ENCODE assay signal across 18 cellular contexts in genomic region chr11:111671383-111671782, GRCh38.
DNase-seq lines count a peak whose midpoint lies in the region; ATAC-seq, FAIRE-seq and TF ChIP-seq lines count a peak whose summit lies in the region.
"Had no signal": no experiment of that assay in that cellular context is flagged by ENCODE, and none has a peak within 500 bp of the region (broad histone marks: within the 10 kb centered on the region; RNA-seq: fewer than 3 reads in every experiment).

No MANE protein-coding gene starts in this region.

- no peak overlapping the region for H2AFZ ChIP-seq in keratinocyte (ENCODE audit: control insufficient read depth, low read length)

- H4K20me1 ChIP-seq in keratinocyte (ENCODE audit: control insufficient read depth, extremely low read depth, insufficient read depth, low read length): no peaks in the 10 kb centered on the region

- no peaks in the 10 kb centered on the region for H3K9me3 ChIP-seq in keratinocyte (ENCODE audit: control insufficient read depth, low read depth, low read length)
- H3K9me3 ChIP-seq in psoas muscle: no peaks in the 10 kb centered on the region
- H3K9me3 ChIP-seq: A549, Caco-2 had no signal

- H3K36me3 ChIP-seq in keratinocyte (ENCODE audit: control insufficient read depth in 2 of 2, extremely low read depth in 1 of 2, insufficient read depth in 2 of 2, low read length in 2 of 2) (peaks cover 7 to 9% of the 10 kb centered on the region in 2 experiments), psoas muscle (ENCODE audit: insufficient read depth in 1 of 2, low read depth in 1 of 2) (peaks cover 3 to 36% of the 10 kb centered on the region in 2 donors)

- TF ChIP-seq CTCF in keratinocyte (optimal IDR thresholded peaks at IDR 0.05 in 1 of 3, IDR thresholded peaks at IDR 0.05 in 1 of 3, conservative IDR thresholded peaks at IDR 0.05 in 1 of 3; ENCODE audit: extremely low read depth in 1 of 3, insufficient read depth in 2 of 3, low read length in 3 of 3) (no peak), psoas muscle (IDR thresholded peaks at IDR 0.05) (no peak)

- H3K9me1 ChIP-seq in keratinocyte (ENCODE audit: control insufficient read depth, extremely low read depth, insufficient read depth, low read length): no peaks in the 10 kb centered on the region

- intact Hi-C loops in psoas muscle (cut with DNase I): loop anchor here in 1 of 2 donors (5.0 kb wide), 1 partner anchor 34 kb away; no protein-coding TSS in a partner anchor

- H3K27me3 ChIP-seq in keratinocyte (ENCODE audit: control insufficient read depth, extremely low read depth, insufficient read depth, low read length) (no peaks in the 10 kb centered on the region), psoas muscle (ENCODE audit: insufficient read depth in 3 of 3, low read length in 2 of 3) (no peaks in the 10 kb centered on the region)
- H3K27me3 ChIP-seq: BLaER1 treated with 17β-estradiol and CSF1 and Interleukin-3, amounts not matched to agents 10 nM and 100 nM had no signal

- peak; percentile 91 for FAIRE-seq in HTR-8/SVneo (lab: Jason Lieb, UNC)
- FAIRE-seq in keratinocyte (lab: Jason Lieb, UNC): peak; percentile 13
- FAIRE-seq: A549, D721Med, G401.6 had no signal

- no peak overlapping the region for H3K9ac ChIP-seq in keratinocyte (ENCODE audit: control insufficient read depth, extremely low read depth, insufficient read depth, low read length)
- H3K9ac ChIP-seq: BLaER1 treated with 17β-estradiol and CSF1 and Interleukin-3, amounts not matched to agents 10 nM and 100 nM had no signal

- 81 to 100% (median 87%) methylated on average over 1 of the region's 1 CpG for WGBS in psoas muscle, 3 donors

- peaks cover 2% of the 10 kb centered on the region for H3K4me1 ChIP-seq in keratinocyte (ENCODE audit: control insufficient read depth, extremely low read depth, insufficient read depth, low read length)
- peaks cover 5% of the 10 kb centered on the region for H3K4me1 ChIP-seq in psoas muscle
- H3K4me1 ChIP-seq: A549; BLaER1 treated with 17β-estradiol and CSF1 and Interleukin-3, amounts not matched to agents 10 nM and 100 nM had no signal

- no peak overlapping the region for H3K27ac ChIP-seq in keratinocyte (ENCODE audit: control insufficient read depth, insufficient read depth, low read length)
- H3K27ac ChIP-seq in psoas muscle: no peak overlapping the region
- H3K27ac ChIP-seq: A549; BLaER1 treated with 17β-estradiol and CSF1 and Interleukin-3, amounts not matched to agents 10 nM and 100 nM; C4-2B had no signal

- no peak overlapping the region for H3K4me2 ChIP-seq in keratinocyte (ENCODE audit: control insufficient read depth, extremely low read depth, insufficient read depth, low read depth, low read length)
- H3K4me2 ChIP-seq: A549; BLaER1 treated with 17β-estradiol and CSF1 and Interleukin-3, amounts not matched to agents 10 nM and 100 nM had no signal

- ATAC-seq in psoas muscle: peak in 3 of 4 donors; percentile 40 to 69 (median 64)
- no peak for ATAC-seq in GM18858 (IDR thresholded peaks at IDR 0.05; ENCODE audit: unreplicated experiment)
- ATAC-seq: A549; CD8-positive, alpha-beta T cell had no signal

- DNase-seq in HTR-8/SVneo (ENCODE audit: insufficient read length, low spot score): no peak
- DNase-seq in keratinocyte (ENCODE audit: low read depth, low spot score): no peak
- no peak for DNase-seq in psoas muscle
- no peak for DNase-seq in 8988T
- no peak for DNase-seq in KG1 (lab: John Stamatoyannopoulos, UW)
- DNase-seq: AML-193; Caco-2; Calu3; CD4-positive, alpha-beta T cell; CD8-positive, alpha-beta T cell; DMS79 treated with DMSO at 0.1 percent for 48 hours; GF-D8 had no signal

- dilution Hi-C loops in keratinocyte (cut with MboI; ENCODE audit: extremely low pct_ligation_motif_present, low sequenced_read_pairs): no loop called here

- H3K4me3 ChIP-seq in keratinocyte (ENCODE audit: control insufficient read depth in 2 of 3, extremely low read depth in 1 of 3, insufficient read depth in 2 of 3, low read depth in 1 of 3, low read length in 3 of 3): no peak overlapping the region
- no peak overlapping the region for H3K4me3 ChIP-seq in psoas muscle
- H3K4me3 ChIP-seq: A549; BLaER1 treated with 17β-estradiol and CSF1 and Interleukin-3, amounts not matched to agents 10 nM and 100 nM had no signal

- H3K79me2 ChIP-seq in keratinocyte (ENCODE audit: control insufficient read depth, insufficient read depth, low read length): no peaks in the 10 kb centered on the region
